In the genomic region with DNA sequence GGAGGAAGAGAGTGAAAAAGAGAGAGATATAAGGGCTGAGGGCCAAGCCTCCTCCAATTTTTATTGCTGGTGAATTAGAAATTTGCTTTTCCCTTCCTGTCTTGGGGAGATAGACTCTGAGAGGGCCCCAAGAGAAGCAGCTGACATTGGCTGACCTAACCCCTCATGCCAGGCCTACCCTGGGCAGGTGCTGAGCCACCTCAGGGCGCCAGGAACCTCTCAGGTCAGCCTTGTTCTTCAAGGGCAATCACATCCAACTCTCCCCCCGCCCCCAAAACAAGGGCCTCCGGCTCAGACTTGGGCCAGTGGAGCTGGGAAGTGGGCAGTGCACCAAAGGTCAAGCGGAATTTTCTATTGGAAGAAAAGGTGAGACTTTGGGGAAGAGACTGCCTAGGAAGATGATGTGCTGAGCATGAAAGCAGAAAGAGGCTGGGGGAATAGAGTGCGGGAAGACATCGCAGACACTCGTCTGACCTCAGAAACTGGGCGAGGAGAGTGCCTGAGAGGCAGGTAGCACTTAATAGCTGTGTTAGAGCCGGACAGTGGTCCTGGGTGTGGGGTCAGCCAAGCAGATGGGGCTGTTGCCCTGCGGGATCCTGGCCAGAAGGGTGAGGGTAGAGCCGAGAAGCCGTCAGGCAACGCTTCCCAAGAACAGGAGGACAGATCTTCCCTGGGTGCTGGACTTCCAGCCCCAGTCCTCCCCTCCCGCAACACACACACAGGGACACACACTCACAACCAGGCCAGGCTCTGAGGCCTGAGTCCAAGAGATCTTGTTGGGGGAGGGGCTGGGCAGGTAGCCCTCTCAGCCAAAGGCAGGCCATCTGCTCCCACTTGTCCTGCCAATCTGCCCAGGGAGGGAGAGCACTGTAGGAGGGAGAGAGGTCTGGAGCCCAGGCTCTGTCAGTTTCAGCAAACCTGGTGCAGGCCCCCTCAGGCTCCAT, we compare ENCODE assay signal across 1 cellular context.
TF ChIP-seq lines count a peak whose summit lies in the region.

No MANE protein-coding gene starts in this region.

TF ChIP-seq in GM23338, 12 proteins besides CTCF, POLR2A, EP300 and RAD21:
- TF ChIP-seq, protein P1, sequence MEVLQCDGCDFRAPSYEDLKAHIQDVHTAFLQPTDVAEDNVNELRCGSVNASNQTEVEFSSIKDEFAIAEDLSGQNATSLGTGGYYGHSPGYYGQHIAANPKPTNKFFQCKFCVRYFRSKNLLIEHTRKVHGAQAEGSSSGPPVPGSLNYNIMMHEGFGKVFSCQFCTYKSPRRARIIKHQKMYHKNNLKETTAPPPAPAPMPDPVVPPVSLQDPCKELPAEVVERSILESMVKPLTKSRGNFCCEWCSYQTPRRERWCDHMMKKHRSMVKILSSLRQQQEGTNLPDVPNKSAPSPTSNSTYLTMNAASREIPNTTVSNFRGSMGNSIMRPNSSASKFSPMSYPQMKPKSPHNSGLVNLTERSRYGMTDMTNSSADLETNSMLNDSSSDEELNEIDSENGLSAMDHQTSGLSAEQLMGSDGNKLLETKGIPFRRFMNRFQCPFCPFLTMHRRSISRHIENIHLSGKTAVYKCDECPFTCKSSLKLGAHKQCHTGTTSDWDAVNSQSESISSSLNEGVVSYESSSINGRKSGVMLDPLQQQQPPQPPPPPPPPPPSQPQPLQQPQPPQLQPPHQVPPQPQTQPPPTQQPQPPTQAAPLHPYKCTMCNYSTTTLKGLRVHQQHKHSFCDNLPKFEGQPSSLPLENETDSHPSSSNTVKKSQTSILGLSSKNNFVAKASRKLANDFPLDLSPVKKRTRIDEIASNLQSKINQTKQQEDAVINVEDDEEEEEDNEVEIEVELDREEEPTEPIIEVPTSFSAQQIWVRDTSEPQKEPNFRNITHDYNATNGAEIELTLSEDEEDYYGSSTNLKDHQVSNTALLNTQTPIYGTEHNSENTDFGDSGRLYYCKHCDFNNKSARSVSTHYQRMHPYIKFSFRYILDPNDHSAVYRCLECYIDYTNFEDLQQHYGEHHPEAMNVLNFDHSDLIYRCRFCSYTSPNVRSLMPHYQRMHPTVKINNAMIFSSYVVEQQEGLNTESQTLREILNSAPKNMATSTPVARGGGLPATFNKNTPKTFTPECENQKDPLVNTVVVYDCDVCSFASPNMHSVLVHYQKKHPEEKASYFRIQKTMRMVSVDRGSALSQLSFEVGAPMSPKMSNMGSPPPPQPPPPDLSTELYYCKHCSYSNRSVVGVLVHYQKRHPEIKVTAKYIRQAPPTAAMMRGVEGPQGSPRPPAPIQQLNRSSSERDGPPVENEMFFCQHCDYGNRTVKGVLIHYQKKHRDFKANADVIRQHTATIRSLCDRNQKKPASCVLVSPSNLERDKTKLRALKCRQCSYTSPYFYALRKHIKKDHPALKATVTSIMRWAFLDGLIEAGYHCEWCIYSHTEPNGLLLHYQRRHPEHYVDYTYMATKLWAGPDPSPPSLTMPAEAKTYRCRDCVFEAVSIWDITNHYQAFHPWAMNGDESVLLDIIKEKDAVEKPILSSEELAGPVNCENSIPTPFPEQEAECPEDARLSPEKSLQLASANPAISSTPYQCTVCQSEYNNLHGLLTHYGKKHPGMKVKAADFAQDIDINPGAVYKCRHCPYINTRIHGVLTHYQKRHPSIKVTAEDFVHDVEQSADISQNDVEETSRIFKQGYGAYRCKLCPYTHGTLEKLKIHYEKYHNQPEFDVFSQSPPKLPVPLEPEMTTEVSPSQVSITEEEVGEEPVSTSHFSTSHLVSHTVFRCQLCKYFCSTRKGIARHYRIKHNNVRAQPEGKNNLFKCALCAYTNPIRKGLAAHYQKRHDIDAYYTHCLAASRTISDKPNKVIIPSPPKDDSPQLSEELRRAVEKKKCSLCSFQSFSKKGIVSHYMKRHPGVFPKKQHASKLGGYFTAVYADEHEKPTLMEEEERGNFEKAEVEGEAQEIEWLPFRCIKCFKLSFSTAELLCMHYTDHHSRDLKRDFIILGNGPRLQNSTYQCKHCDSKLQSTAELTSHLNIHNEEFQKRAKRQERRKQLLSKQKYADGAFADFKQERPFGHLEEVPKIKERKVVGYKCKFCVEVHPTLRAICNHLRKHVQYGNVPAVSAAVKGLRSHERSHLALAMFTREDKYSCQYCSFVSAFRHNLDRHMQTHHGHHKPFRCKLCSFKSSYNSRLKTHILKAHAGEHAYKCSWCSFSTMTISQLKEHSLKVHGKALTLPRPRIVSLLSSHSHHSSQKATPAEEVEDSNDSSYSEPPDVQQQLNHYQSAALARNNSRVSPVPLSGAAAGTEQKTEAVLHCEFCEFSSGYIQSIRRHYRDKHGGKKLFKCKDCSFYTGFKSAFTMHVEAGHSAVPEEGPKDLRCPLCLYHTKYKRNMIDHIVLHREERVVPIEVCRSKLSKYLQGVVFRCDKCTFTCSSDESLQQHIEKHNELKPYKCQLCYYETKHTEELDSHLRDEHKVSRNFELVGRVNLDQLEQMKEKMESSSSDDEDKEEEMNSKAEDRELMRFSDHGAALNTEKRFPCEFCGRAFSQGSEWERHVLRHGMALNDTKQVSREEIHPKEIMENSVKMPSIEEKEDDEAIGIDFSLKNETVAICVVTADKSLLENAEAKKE (CRISPR knock-in tag; IDR thresholded peaks at IDR 0.05) = no peak
- TF ChIP-seq STAT1 (IDR thresholded peaks at IDR 0.05; ENCODE audit: unreplicated experiment) = no peak
- TF ChIP-seq, protein P2, sequence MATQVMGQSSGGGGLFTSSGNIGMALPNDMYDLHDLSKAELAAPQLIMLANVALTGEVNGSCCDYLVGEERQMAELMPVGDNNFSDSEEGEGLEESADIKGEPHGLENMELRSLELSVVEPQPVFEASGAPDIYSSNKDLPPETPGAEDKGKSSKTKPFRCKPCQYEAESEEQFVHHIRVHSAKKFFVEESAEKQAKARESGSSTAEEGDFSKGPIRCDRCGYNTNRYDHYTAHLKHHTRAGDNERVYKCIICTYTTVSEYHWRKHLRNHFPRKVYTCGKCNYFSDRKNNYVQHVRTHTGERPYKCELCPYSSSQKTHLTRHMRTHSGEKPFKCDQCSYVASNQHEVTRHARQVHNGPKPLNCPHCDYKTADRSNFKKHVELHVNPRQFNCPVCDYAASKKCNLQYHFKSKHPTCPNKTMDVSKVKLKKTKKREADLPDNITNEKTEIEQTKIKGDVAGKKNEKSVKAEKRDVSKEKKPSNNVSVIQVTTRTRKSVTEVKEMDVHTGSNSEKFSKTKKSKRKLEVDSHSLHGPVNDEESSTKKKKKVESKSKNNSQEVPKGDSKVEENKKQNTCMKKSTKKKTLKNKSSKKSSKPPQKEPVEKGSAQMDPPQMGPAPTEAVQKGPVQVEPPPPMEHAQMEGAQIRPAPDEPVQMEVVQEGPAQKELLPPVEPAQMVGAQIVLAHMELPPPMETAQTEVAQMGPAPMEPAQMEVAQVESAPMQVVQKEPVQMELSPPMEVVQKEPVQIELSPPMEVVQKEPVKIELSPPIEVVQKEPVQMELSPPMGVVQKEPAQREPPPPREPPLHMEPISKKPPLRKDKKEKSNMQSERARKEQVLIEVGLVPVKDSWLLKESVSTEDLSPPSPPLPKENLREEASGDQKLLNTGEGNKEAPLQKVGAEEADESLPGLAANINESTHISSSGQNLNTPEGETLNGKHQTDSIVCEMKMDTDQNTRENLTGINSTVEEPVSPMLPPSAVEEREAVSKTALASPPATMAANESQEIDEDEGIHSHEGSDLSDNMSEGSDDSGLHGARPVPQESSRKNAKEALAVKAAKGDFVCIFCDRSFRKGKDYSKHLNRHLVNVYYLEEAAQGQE (IDR thresholded peaks at IDR 0.05; ENCODE audit: unreplicated experiment) = no peak
- no peak for TF ChIP-seq EZH2 (IDR thresholded peaks at IDR 0.05; ENCODE audit: low read depth, unreplicated experiment)
- no peak for TF ChIP-seq POLR2AphosphoS5 (IDR thresholded peaks at IDR 0.05; ENCODE audit: low read depth)
- no peak for TF ChIP-seq ZNF331 (CRISPR knock-in tag; IDR thresholded peaks at IDR 0.05; ENCODE audit: low read depth)
- TF ChIP-seq EZH2phosphoT487 (IDR thresholded peaks at IDR 0.05; ENCODE audit: unreplicated experiment) = no peak
- no peak for TF ChIP-seq NANOG (IDR thresholded peaks at IDR 0.05; ENCODE audit: borderline replicate concordance)
